ENCODE assay signal across 30 cellular contexts in the genomic region with DNA sequence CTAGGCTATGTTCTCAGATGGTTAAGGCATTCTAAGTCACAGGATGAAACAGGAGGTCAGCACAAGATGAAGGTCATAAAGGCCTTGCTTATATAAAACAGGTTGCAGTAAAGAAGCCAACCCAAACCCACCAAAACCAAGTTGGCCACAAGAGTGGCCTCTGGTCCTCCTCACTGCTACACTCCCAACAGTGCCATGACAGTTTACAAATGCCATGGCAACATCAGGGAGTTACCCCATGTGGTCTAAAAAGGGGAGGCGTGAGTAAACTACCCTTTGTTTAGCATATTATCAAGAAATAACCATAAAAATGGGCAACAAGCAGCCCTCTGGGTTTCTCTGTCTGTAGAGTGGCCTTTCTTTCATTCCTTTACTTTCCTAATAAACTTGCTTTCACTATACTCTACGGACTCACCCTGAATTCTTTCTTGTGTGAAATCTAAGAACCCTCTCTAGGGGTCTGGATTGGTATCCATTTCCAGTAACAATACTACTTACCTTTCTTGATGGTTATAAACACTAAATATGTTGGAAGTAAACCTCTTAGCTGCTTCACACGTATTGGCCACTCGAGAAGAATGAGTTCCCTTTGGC.
"Had no signal": no experiment of that assay in that cellular context is flagged by ENCODE, and none has a peak within 500 bp of the region (broad histone marks: within the 10 kb centered on the region; RNA-seq: fewer than 3 reads in every experiment).

No MANE protein-coding gene starts in this region.

- H3K4me1 Mint-ChIP-seq: naive B cell; natural killer cell; stimulated activated effector memory CD8-positive, alpha-beta T cell treated with anti-CD3 and anti-CD28 coated beads, Interleukin-12 subunit alpha, Interleukin-12 subunit beta, amount 100 ng/mL, for 72 hours; stimulated activated naive CD8-positive, alpha-beta T cell treated with anti-CD3 and anti-CD28 coated beads, Interleukin-15, amount 100 ng/mL, for 72 hours had no signal

- H3K27me3 ChIP-seq: heart left ventricle, left lung, neural progenitor cell, neutrophil, spleen, tibial nerve, uterus had no signal

- H3K27me3 Mint-ChIP-seq: naive B cell; stimulated activated naive CD8-positive, alpha-beta T cell treated with anti-CD3 and anti-CD28 coated beads, Interleukin-15, amount 100 ng/mL, for 72 hours had no signal

- H3K27ac Mint-ChIP-seq: mesothelial cell of epicardium; naive B cell; natural killer cell; nephron progenitor cell; neural progenitor cell; stimulated activated effector memory CD8-positive, alpha-beta T cell treated with anti-CD3 and anti-CD28 coated beads, Interleukin-12 subunit alpha, Interleukin-12 subunit beta, amount 100 ng/mL, for 72 hours; stimulated activated naive CD8-positive, alpha-beta T cell treated with anti-CD3 and anti-CD28 coated beads, Interleukin-15, amount 100 ng/mL, for 72 hours; type B pancreatic cell had no signal

- H3K36me3 ChIP-seq: heart left ventricle, left lung, lower lobe of right lung, neural progenitor cell, neutrophil, prostate gland, spleen, tibial nerve, uterus had no signal

- H3K4me2 ChIP-seq: neural progenitor cell had no signal

- DNase-seq: heart left ventricle; hypothalamus; kidney; left colon; left lung; lower lobe of right lung; mammary epithelial cell; mesenchymal stem cell; naive B cell; natural killer cell; nephron progenitor cell; occipital lobe; posterior cingulate gyrus; retina; right cardiac atrium; spleen; stimulated activated CD4-positive, alpha-beta T cell treated with anti-CD3 and anti-CD28 coated beads, Interleukin-4, amount 100 ng/mL, for 24 hours; stimulated activated naive CD4-positive, alpha-beta T cell; stimulated activated naive CD8-positive, alpha-beta T cell treated with anti-CD3 and anti-CD28 coated beads, Interleukin-15, amount 100 ng/mL, for 72 hours; substantia nigra; uterus had no signal

- H3K27ac ChIP-seq: heart left ventricle, left lung, lower lobe of right lung, neural progenitor cell, neutrophil, prostate gland, skin epidermis, spleen, tibial nerve, uterus had no signal

- H3K36me3 Mint-ChIP-seq: mesothelial cell of epicardium; naive B cell; natural killer cell; neural progenitor cell; stimulated activated effector memory CD8-positive, alpha-beta T cell treated with anti-CD3 and anti-CD28 coated beads, Interleukin-12 subunit alpha, Interleukin-12 subunit beta, amount 100 ng/mL, for 72 hours; type B pancreatic cell had no signal

- H3K9me3 ChIP-seq: heart left ventricle, left lung, lower lobe of right lung, neutrophil, prostate gland, spleen, tibial nerve, uterus had no signal

- H3K9me3 Mint-ChIP-seq: mesothelial cell of epicardium; nephron progenitor cell; neural progenitor cell; stimulated activated effector memory CD8-positive, alpha-beta T cell treated with anti-CD3 and anti-CD28 coated beads, Interleukin-12 subunit alpha, Interleukin-12 subunit beta, amount 100 ng/mL, for 72 hours; stimulated activated naive CD8-positive, alpha-beta T cell treated with anti-CD3 and anti-CD28 coated beads, Interleukin-15, amount 100 ng/mL, for 72 hours; type B pancreatic cell had no signal

- H3K4me1 ChIP-seq: heart left ventricle, left lung, lower lobe of right lung, neural progenitor cell, prostate gland, spleen, uterus had no signal

- FAIRE-seq: islet of Langerhans, kidney had no signal

- H2AFZ ChIP-seq: neural progenitor cell had no signal

- H3K4me3 Mint-ChIP-seq: mesothelial cell of epicardium; naive B cell; natural killer cell; nephron progenitor cell; neural progenitor cell; stimulated activated effector memory CD8-positive, alpha-beta T cell treated with anti-CD3 and anti-CD28 coated beads, Interleukin-12 subunit alpha, Interleukin-12 subunit beta, amount 100 ng/mL, for 72 hours; stimulated activated naive CD8-positive, alpha-beta T cell treated with anti-CD3 and anti-CD28 coated beads, Interleukin-15, amount 100 ng/mL, for 72 hours; type B pancreatic cell had no signal

- H3K9ac ChIP-seq: neural progenitor cell had no signal

- H3K4me3 ChIP-seq: heart left ventricle, left lung, lower lobe of right lung, neural progenitor cell, prostate gland, skin epidermis, spleen, tibial nerve, uterus had no signal
